Comparison of ENCODE assay signal across 8 cellular contexts in the genomic region with DNA sequence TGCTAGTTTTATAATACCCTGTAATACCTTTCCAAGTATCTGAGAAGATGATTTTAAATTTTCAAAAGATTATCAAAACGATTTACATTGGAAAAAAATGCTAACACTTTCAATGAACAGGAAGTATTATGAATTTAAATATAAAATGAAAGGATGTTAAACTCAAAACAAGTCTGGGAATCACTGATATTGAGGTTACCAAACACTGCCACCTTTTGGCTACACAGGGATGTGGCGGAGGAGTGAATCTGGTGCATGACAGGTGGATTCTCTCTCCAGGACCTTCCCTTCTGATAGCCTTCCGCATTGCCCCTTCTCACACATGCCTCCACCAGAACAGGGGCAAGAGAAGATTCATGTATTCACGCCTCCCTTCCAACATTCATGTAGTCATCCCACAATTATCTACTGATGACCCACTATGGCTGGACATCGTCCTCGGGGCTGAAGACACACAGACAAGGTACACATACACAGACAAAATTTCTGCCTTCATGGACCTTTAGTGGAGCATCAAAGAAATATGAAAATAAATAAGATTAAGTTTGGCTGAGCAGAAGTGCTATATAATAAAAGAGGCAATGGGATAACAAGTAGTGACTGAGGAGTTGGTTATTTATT. TPM values are rescaled to one million over a fixed set of nuclear protein-coding genes. Genes with fewer than 3 reads are reported as not detected.
DNase-seq lines count a peak whose midpoint lies in the region; TF ChIP-seq lines count a peak whose summit lies in the region.

No MANE protein-coding gene starts in this region.

- H3K27ac ChIP-seq in VCaP, result no peak overlapping the region

- no peak overlapping the region for H3K4me3 Mint-ChIP-seq in progenitor cell of endocrine pancreas (ENCODE audit: low read depth)

- H3K4me1 Mint-ChIP-seq in progenitor cell of endocrine pancreas (ENCODE audit: low read depth), result no peaks in the 10 kb centered on the region

- no peaks in the 10 kb centered on the region for H3K27me3 Mint-ChIP-seq in progenitor cell of endocrine pancreas

- DNase-seq in DMS 273 (lab: John Stamatoyannopoulos, UW; ENCODE audit: unreplicated experiment), result peak; percentile 46
- DNase-seq in DMS 273 treated with DMSO at 0.1 percent for 48 hours (lab: John Stamatoyannopoulos, UW), result no peak
- DNase-seq in KBM-7, result peak; percentile 46
- DNase-seq in fibroblast of peridontal ligament (ENCODE audit: extremely low read depth), result peak; percentile 63
- no peak for DNase-seq in progenitor cell of endocrine pancreas (ENCODE audit: low spot score, unreplicated experiment)
- no peak for DNase-seq in posterior vena cava (ENCODE audit: low spot score)
- DNase-seq in NCI-H187 (lab: John Stamatoyannopoulos, UW), result no peak

- no peak overlapping the region for H3K27ac Mint-ChIP-seq in progenitor cell of endocrine pancreas

- intact Hi-C loops in posterior vena cava (cut with DNase I), result no loop called here

- TF ChIP-seq CTCF in VCaP (conservative IDR thresholded peaks at IDR 0.05) (peak; percentile 78), progenitor cell of endocrine pancreas (IDR thresholded peaks at IDR 0.05; ENCODE audit: unreplicated experiment) (peak; percentile 63)

- H3K9me3 Mint-ChIP-seq in progenitor cell of endocrine pancreas (ENCODE audit: low read depth), result no peaks in the 10 kb centered on the region

- in situ Hi-C loops in KBM-7 (cut with MboI; ENCODE audit: low pct_unique_long_range_greater_than_20kb, low sequenced_read_pairs), result loop anchor here (25.0 kb wide), 1 partner anchor 313 kb away; no protein-coding TSS in a partner anchor

- peaks cover 5% of the 10 kb centered on the region for H3K36me3 Mint-ChIP-seq in progenitor cell of endocrine pancreas (ENCODE audit: insufficient read depth)

RNA-seq across cellular contexts. Expression of a gene that starts 34.7 kb away (rescaled TPM):
- 43.8 and 43.9 TPM in 2 replicates for total RNA-seq in progenitor cell of endocrine pancreas
- 10 to 100 TPM; 13.5 to 17.6 TPM for total RNA-seq in posterior vena cava

RNA-seq across cellular contexts. Expression of a gene that starts 55.1 kb away (rescaled TPM):
- total RNA-seq in progenitor cell of endocrine pancreas (212 and 220 TPM in 2 replicates), posterior vena cava (10 to 100 TPM; 20.4 to 22.1 TPM)

Comparison
In these comparisons a context has a peak if more than half of its experiments do, and no peak if none do; other contexts are left out.
1. DNase-seq: peak in DMS 273 (single experiment), KBM-7 (single experiment) and fibroblast of peridontal ligament (single experiment); none in DMS 273 treated with DMSO at 0.1 percent for 48 hours (single experiment), progenitor cell of endocrine pancreas (single experiment), posterior vena cava (single experiment) and NCI-H187 (0 of 2).